ENCODE assay signal across 19 cellular contexts in genomic region chr16:8346291-8346690, GRCh38.
A peak's percentile ranks its signal among the peaks of the same experiment; 100 is the strongest.
DNase-seq lines count a peak whose midpoint lies in the region; ATAC-seq, FAIRE-seq and TF ChIP-seq lines count a peak whose summit lies in the region.
"Had no signal": no experiment of that assay in that cellular context is flagged by ENCODE, and none has a peak within 500 bp of the region (broad histone marks: within the 10 kb centered on the region; RNA-seq: fewer than 3 reads in every experiment).

No MANE protein-coding gene starts in this region.

- H3K36me3 Mint-ChIP-seq in activated CD4-positive, alpha-beta T cell treated with anti-CD3 and anti-CD28 coated beads for 36 hours (ENCODE audit: low read depth) = no peaks in the 10 kb centered on the region
- H3K36me3 Mint-ChIP-seq in activated CD4-positive, alpha-beta memory T cell treated with anti-CD3 and anti-CD28 coated beads for 36 hours = no peaks in the 10 kb centered on the region
- H3K36me3 Mint-ChIP-seq: CD4-positive, alpha-beta memory T cell; natural killer cell had no signal

- no peak for TF ChIP-seq EP300 in A549 (IDR thresholded peaks at IDR 0.05)
- no peak for TF ChIP-seq EP300 in Ishikawa (IDR thresholded peaks at IDR 0.05; ENCODE audit: borderline replicate concordance)

- no peak for FAIRE-seq in A549 (lab: Jason Lieb, UNC)

- H3K9me3 Mint-ChIP-seq in activated CD4-positive, alpha-beta T cell treated with anti-CD3 and anti-CD28 coated beads for 36 hours (ENCODE audit: low read depth) = peaks cover 7% of the 10 kb centered on the region
- peaks cover 16% of the 10 kb centered on the region for H3K9me3 Mint-ChIP-seq in activated CD4-positive, alpha-beta memory T cell treated with anti-CD3 and anti-CD28 coated beads for 36 hours

- H3K27ac ChIP-seq in A549 = no peak overlapping the region
- no peak overlapping the region for H3K27ac ChIP-seq in SK-N-MC
- H3K27ac ChIP-seq: gastroesophageal sphincter, stomach, uterus had no signal

- TF ChIP-seq POLR2A in A549 (IDR thresholded peaks at IDR 0.05; ENCODE audit: low read length) = no peak

- H3K9me3 ChIP-seq in A549 (no peaks in the 10 kb centered on the region), SK-N-MC (ENCODE audit: low read depth, low read length) (no peaks in the 10 kb centered on the region)
- H3K9me3 ChIP-seq: stomach, uterus had no signal

- H3K27ac Mint-ChIP-seq in activated CD4-positive, alpha-beta T cell treated with anti-CD3 and anti-CD28 coated beads for 36 hours = no peak overlapping the region
- no peak overlapping the region for H3K27ac Mint-ChIP-seq in activated CD4-positive, alpha-beta memory T cell treated with anti-CD3 and anti-CD28 coated beads for 36 hours
- H3K27ac Mint-ChIP-seq: activated T-helper 17 cell treated with anti-CD3 and anti-CD28 coated beads, Interleukin-2, amount 50 U/mL, for 72 hours; CD4-positive, alpha-beta memory T cell; natural killer cell had no signal

- no peak overlapping the region for H3K4me3 Mint-ChIP-seq in activated CD4-positive, alpha-beta T cell treated with anti-CD3 and anti-CD28 coated beads for 36 hours
- no peak overlapping the region for H3K4me3 Mint-ChIP-seq in activated CD4-positive, alpha-beta memory T cell treated with anti-CD3 and anti-CD28 coated beads for 36 hours
- H3K4me3 Mint-ChIP-seq: activated T-helper 17 cell treated with anti-CD3 and anti-CD28 coated beads, Interleukin-2, amount 50 U/mL, for 72 hours; CD4-positive, alpha-beta memory T cell; natural killer cell had no signal

- no peak for ATAC-seq in A549
- no peak for ATAC-seq in activated CD4-positive, alpha-beta T cell treated with anti-CD3 and anti-CD28 coated beads for 36 hours
- ATAC-seq: activated T-helper 17 cell treated with anti-CD3 and anti-CD28 coated beads, Interleukin-2, amount 50 U/mL, for 72 hours; gastroesophageal sphincter; natural killer cell had no signal

- DNase-seq in A549 (ENCODE audit: low read depth in 1 of 2, low spot score in 1 of 2) = no peak
- peak; percentile 6 for DNase-seq in SK-N-MC (ENCODE audit: low read depth, low spot score)
- peak; percentile 2 for DNase-seq in iris pigment epithelial cell (ENCODE audit: low read depth)
- DNase-seq in activated CD4-positive, alpha-beta T cell treated with anti-CD3 and anti-CD28 coated beads for 36 hours = no peak
- DNase-seq in cerebellar cortex (ENCODE audit: low spot score) = no peak
- DNase-seq in NCI-H2227 (lab: John Stamatoyannopoulos, UW; ENCODE audit: unreplicated experiment) = no peak
- DNase-seq in activated CD4-positive, alpha-beta memory T cell treated with anti-CD3 and anti-CD28 coated beads for 36 hours = no peak
- DNase-seq: activated CD8-positive, alpha-beta memory T cell treated with anti-CD3 and anti-CD28 coated beads for 24 hours; amniotic stem cell; CD4-positive, alpha-beta memory T cell; natural killer cell; NCI-H1930; NCI-H510A treated with DMSO at 0.1 percent for 48 hours; stomach; uterus had no signal

- TF ChIP-seq RAD21 in A549 (conservative IDR thresholded peaks at IDR 0.05 in 1 of 2, IDR thresholded peaks at IDR 0.05 in 1 of 2) (no peak), Ishikawa (IDR thresholded peaks at IDR 0.05; ENCODE audit: low read depth) (no peak)

- H3K9ac ChIP-seq in SK-N-MC (ENCODE audit: insufficient read length) = no peak overlapping the region

- H3K4me1 ChIP-seq in A549 = no peaks in the 10 kb centered on the region
- H3K4me1 ChIP-seq: gastroesophageal sphincter, stomach, uterus had no signal

- no peaks in the 10 kb centered on the region for H3K27me3 Mint-ChIP-seq in activated CD4-positive, alpha-beta T cell treated with anti-CD3 and anti-CD28 coated beads for 36 hours
- H3K27me3 Mint-ChIP-seq in activated CD4-positive, alpha-beta memory T cell treated with anti-CD3 and anti-CD28 coated beads for 36 hours = no peaks in the 10 kb centered on the region
- H3K27me3 Mint-ChIP-seq: activated T-helper 17 cell treated with anti-CD3 and anti-CD28 coated beads, Interleukin-2, amount 50 U/mL, for 72 hours; CD4-positive, alpha-beta memory T cell had no signal

- intact Hi-C loops in activated CD4-positive, alpha-beta T cell treated with anti-CD3 and anti-CD28 coated beads for 36 hours (cut with DNase I, micrococcal nuclease) = no loop called here
- intact Hi-C loops in activated CD4-positive, alpha-beta memory T cell treated with anti-CD3 and anti-CD28 coated beads for 36 hours (cut with micrococcal nuclease) = no loop called here

- CTCF ChIA-PET in A549 (lab: Yijun Ruan, JAX) = no interaction called here
- CTCF ChIA-PET in activated CD4-positive, alpha-beta T cell treated with anti-CD3 and anti-CD28 coated beads for 36 hours (lab: Charles Lee) = no interaction called here
- CTCF ChIA-PET in activated CD4-positive, alpha-beta memory T cell treated with anti-CD3 and anti-CD28 coated beads for 36 hours (lab: Charles Lee) = no interaction called here

- POLR2A ChIA-PET in A549 (lab: Yijun Ruan, JAX) = no interaction called here
- POLR2A ChIA-PET in activated CD4-positive, alpha-beta T cell treated with anti-CD3 and anti-CD28 coated beads for 36 hours (lab: Charles Lee) = no interaction called here
- POLR2A ChIA-PET in activated CD4-positive, alpha-beta memory T cell treated with anti-CD3 and anti-CD28 coated beads for 36 hours (lab: Charles Lee) = no interaction called here

- TF ChIP-seq CTCF in A549 (IDR thresholded peaks at IDR 0.05) = no peak

- no peak overlapping the region for H3K4me2 ChIP-seq in A549

- no peak overlapping the region for H3K4me3 ChIP-seq in A549
- H3K4me3 ChIP-seq in SK-N-MC = no peak overlapping the region
- H3K4me3 ChIP-seq: gastroesophageal sphincter, lung, stomach, uterus had no signal

- no peaks in the 10 kb centered on the region for H3K36me3 ChIP-seq in SK-N-MC (ENCODE audit: insufficient read depth, low read length)
- H3K36me3 ChIP-seq: gastroesophageal sphincter, stomach, uterus had no signal

- 24% methylated on average over 3 of the region's 3 CpGs for WGBS in A549 (ENCODE audit: missing lambda C conversion rate)

- H3K4me1 Mint-ChIP-seq in activated CD4-positive, alpha-beta T cell treated with anti-CD3 and anti-CD28 coated beads for 36 hours = no peaks in the 10 kb centered on the region
- no peaks in the 10 kb centered on the region for H3K4me1 Mint-ChIP-seq in activated CD4-positive, alpha-beta memory T cell treated with anti-CD3 and anti-CD28 coated beads for 36 hours (ENCODE audit: low read depth)
- H3K4me1 Mint-ChIP-seq: activated T-helper 17 cell treated with anti-CD3 and anti-CD28 coated beads, Interleukin-2, amount 50 U/mL, for 72 hours; CD4-positive, alpha-beta memory T cell; natural killer cell had no signal

TF ChIP-seq in A549, 52 proteins besides CTCF, POLR2A, EP300 and RAD21:
- peak; percentile 78 for TF ChIP-seq REST (IDR thresholded peaks at IDR 0.05)
- no peak for TF ChIP-seq RNF2 (IDR thresholded peaks at IDR 0.05; ENCODE audit: borderline replicate concordance, low read depth)

TF ChIP-seq in Ishikawa, 13 proteins besides CTCF, POLR2A, EP300 and RAD21:
- TF ChIP-seq EGR1 (IDR thresholded peaks at IDR 0.05) (no peak), REST (IDR thresholded peaks at IDR 0.05; ENCODE audit: low read depth) (peak; percentile 89), ZBTB7A (IDR thresholded peaks at IDR 0.05; ENCODE audit: low read depth) (no peak)

Comparison
In these comparisons a context has a peak if more than half of its experiments do, and no peak if none do; other contexts are left out.
1. DNase-seq: peak in SK-N-MC (single experiment) and iris pigment epithelial cell (single experiment); none in A549 (0 of 2), activated CD4-positive, alpha-beta T cell treated with anti-CD3 and anti-CD28 coated beads for 36 hours (single experiment), cerebellar cortex (single experiment), NCI-H2227 (single experiment) and activated CD4-positive, alpha-beta memory T cell treated with anti-CD3 and anti-CD28 coated beads for 36 hours (single experiment).